ENCODE assay signal across 8 cellular contexts in the genomic region with DNA sequence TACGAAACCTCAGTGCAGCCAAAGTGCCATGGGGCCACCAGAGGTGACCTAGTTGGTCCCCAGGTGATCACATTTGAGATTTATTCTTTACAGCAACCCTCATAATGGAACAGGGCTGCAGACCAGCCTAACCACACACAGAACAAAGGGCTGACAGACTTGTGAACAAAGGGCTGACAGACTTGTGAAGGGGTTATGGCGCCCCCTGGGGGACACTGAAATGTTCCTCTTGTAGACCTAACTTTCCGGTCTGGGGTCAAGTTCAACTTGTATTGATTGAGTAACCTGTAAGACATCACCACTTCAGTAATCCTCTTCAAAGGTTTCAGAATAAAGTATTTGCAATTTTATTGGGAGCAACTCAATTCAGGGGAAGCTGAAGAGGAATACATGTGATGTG.
DNase-seq lines count a peak whose midpoint lies in the region; ATAC-seq, FAIRE-seq and TF ChIP-seq lines count a peak whose summit lies in the region.

No MANE protein-coding gene starts in this region.

- H3K4me3 ChIP-seq in A549 (no peak overlapping the region), endodermal cell (ENCODE audit: low read length) (no peak overlapping the region)

- no peaks in the 10 kb centered on the region for H3K4me1 Mint-ChIP-seq in endodermal cell

- TF ChIP-seq RAD21 in A549 (conservative IDR thresholded peaks at IDR 0.05 in 1 of 2, IDR thresholded peaks at IDR 0.05 in 1 of 2), result peak; percentile 92 to 93

- TF ChIP-seq POLR2A in A549 (IDR thresholded peaks at IDR 0.05; ENCODE audit: low read length), result no peak

- FAIRE-seq in A549 (lab: Jason Lieb, UNC), result peak; percentile 99

- no peak overlapping the region for H3K27ac Mint-ChIP-seq in endodermal cell

- H3K27ac ChIP-seq in A549 (peak overlapping the region; percentile 38 to 69; a peak in 3 of 6 replicates), endodermal cell (ENCODE audit: low read depth, low read length) (no peak overlapping the region)

- POLR2A ChIA-PET in A549 (lab: Yijun Ruan, JAX), result no interaction called here

- H3K9me3 Mint-ChIP-seq in endodermal cell, result peaks cover 40% of the 10 kb centered on the region

- ATAC-seq in A549, result peak; percentile 81 to 96
- peak; percentile 58 for ATAC-seq in GM18870 (IDR thresholded peaks at IDR 0.05; ENCODE audit: unreplicated experiment)

- H3K4me2 ChIP-seq in A549, result no peak overlapping the region

- peak; percentile 71 for TF ChIP-seq CTCF in A549 (IDR thresholded peaks at IDR 0.05)
- TF ChIP-seq CTCF in endodermal cell (conservative IDR thresholded peaks at IDR 0.05), result peak; percentile 82

- WGBS in A549 (ENCODE audit: missing lambda C conversion rate), result 33% methylated on average over 3 of the region's 3 CpGs
- 26% methylated on average over 3 of the region's 3 CpGs; no CpG with 5 or more reads in 1 of the 2 experiments for WGBS in endodermal cell (ENCODE audit: insufficient coverage in 1 of 2, insufficient read length in 1 of 2), 2 experiments

- peaks cover 6% of the 10 kb centered on the region for H3K27me3 Mint-ChIP-seq in endodermal cell (ENCODE audit: insufficient read depth)

- H3K4me3 Mint-ChIP-seq in endodermal cell, result no peak overlapping the region

- H3K9me3 ChIP-seq in A549 (no peaks in the 10 kb centered on the region), endodermal cell (ENCODE audit: control insufficient read depth, low read length) (no peaks in the 10 kb centered on the region)

- CTCF ChIA-PET in A549 (lab: Yijun Ruan, JAX), result interaction anchor here (0.7 to 0.9 kb wide), 5 partner anchors 11 to 184 kb away, joined by 3 read pairs; no protein-coding TSS in a partner anchor

- H3K9ac ChIP-seq in endodermal cell (ENCODE audit: extremely low read depth, low read length, poor library complexity, severe bottlenecking), result no peak overlapping the region

- TF ChIP-seq EP300 in A549 (IDR thresholded peaks at IDR 0.05), result no peak

- no peaks in the 10 kb centered on the region for H3K27me3 ChIP-seq in endodermal cell (ENCODE audit: control insufficient read depth, insufficient read depth, low read length, poor library complexity, severe bottlenecking)

- H3K4me1 ChIP-seq in A549, result peaks cover 5% of the 10 kb centered on the region
- H3K4me1 ChIP-seq in endodermal cell (ENCODE audit: control insufficient read depth, insufficient read depth, low read length), result no peaks in the 10 kb centered on the region

- H3K36me3 ChIP-seq in endodermal cell (ENCODE audit: control insufficient read depth, insufficient read depth, low read length), result no peaks in the 10 kb centered on the region

- DNase-seq in A549 (ENCODE audit: low read depth in 1 of 2, low spot score in 1 of 2), result peak; percentile 40 to 88
- peak; percentile 42 for DNase-seq in HS-5 (ENCODE audit: low read depth)
- peak; percentile 9 for DNase-seq in NK-92 (lab: John Stamatoyannopoulos, UW; ENCODE audit: unreplicated experiment)
- peak; percentile 64 to 70 for DNase-seq in activated CD8-positive, alpha-beta memory T cell treated with anti-CD3 and anti-CD28 coated beads for 1 hour (ENCODE audit: extremely low read depth in 1 of 2, low read depth in 1 of 2)
- DNase-seq in endodermal cell, result peak; percentile 92
- DNase-seq in midbrain (lab: John Stamatoyannopoulos, UW), result peak; percentile 55
- DNase-seq in stimulated activated CD8-positive, alpha-beta memory T cell treated with anti-CD3 and anti-CD28 coated beads, Interleukin-4, amount 100 ng/mL, for 24 hours (ENCODE audit: low read depth), result peak; percentile 75

- no peaks in the 10 kb centered on the region for H3K36me3 Mint-ChIP-seq in endodermal cell (ENCODE audit: low read depth)

TF ChIP-seq in A549, 52 proteins besides CTCF, POLR2A, EP300 and RAD21:
- no peak for TF ChIP-seq TP53 (CRISPR knock-in tag; IDR thresholded peaks at IDR 0.05)
- peak; percentile 95 for TF ChIP-seq SMC3 (IDR thresholded peaks at IDR 0.05)
- no peak; a peak in 1 of 4 replicates for TF ChIP-seq CEBPB (IDR thresholded peaks at IDR 0.05)

Comparison
In these comparisons a context has a peak if more than half of its experiments do, and no peak if none do; other contexts are left out.
1. DNase-seq: peak in every context shown above with its lines; median percentile 92 in endodermal cell; 75 in stimulated activated CD8-positive, alpha-beta memory T cell treated with anti-CD3 and anti-CD28 coated beads, Interleukin-4, amount 100 ng/mL, for 24 hours; 67 in activated CD8-positive, alpha-beta memory T cell treated with anti-CD3 and anti-CD28 coated beads for 1 hour; 64 in A549; 55 in midbrain; 42 in HS-5; 9 in NK-92.